11 cellular contexts compared by ENCODE assay signal in the genomic region with DNA sequence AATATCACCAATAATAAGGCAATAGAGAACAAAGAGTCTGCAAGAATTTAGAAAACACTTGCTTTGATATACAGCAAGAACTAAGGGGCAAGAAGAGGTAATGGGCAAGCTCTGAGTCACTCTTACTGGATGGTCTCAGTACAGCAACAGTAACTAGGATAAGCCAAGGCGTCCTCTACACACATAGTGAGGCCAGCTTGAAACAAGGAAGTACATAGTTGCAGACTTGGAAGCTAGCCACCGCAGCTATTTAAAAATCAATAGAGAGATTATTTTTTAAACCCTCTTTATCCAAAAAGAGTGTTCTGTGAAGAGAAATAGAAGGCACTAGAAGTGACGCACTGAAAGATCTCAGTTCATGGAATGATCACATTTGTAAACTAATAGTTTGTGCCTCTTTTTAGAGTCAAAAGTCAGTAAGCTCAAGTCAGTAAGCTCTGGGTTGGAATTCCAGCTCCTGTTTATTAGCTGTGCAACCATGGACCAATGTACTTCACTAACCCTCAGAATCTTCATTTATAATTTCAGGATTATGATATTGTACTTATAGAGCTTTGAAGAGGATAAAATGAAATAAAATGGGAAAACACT.
DNase-seq lines count a peak whose midpoint lies in the region; ATAC-seq and TF ChIP-seq lines count a peak whose summit lies in the region.
"Had no signal": no experiment of that assay in that cellular context is flagged by ENCODE, and none has a peak within 500 bp of the region (broad histone marks: within the 10 kb centered on the region; RNA-seq: fewer than 3 reads in every experiment).

No MANE protein-coding gene starts in this region.

- DNase-seq in EH (ENCODE audit: low read depth) (peak; percentile 36), NCI-H2107 treated with DMSO at 0.1 percent for 48 hours (lab: John Stamatoyannopoulos, UW; ENCODE audit: unreplicated experiment) (peak; percentile 89), coronary artery (ENCODE audit: low spot score) (no peak), HFFc6 (no peak)
- DNase-seq in natural killer cell treated with Interleukin-12 subunit alpha and Interleukin-12 subunit beta and Interleukin-15 and Interleukin-18, amount 100 ng/mL, for 72 hours (ENCODE audit: low spot score): no peak
- no peak for DNase-seq in stimulated activated naive CD4-positive, alpha-beta T cell treated with Interleukin-2 at 50 U/mL for 16 hours (lab: John Stamatoyannopoulos, UW)
- no peak for DNase-seq in stimulated activated CD4-positive, alpha-beta T cell treated with anti-CD3 and anti-CD28 coated beads, Interleukin-4, amount 100 ng/mL, for 24 hours
- DNase-seq: NCI-H1105; stimulated activated CD4-positive, alpha-beta T cell treated with anti-CD3 and anti-CD28 coated beads, Interleukin-15, amount 100 ng/mL, for 24 hours; T-helper 2 cell had no signal

- peak overlapping the region; percentile 29 for H3K4me3 ChIP-seq in coronary artery

- H3K27me3 Mint-ChIP-seq in natural killer cell treated with Interleukin-12 subunit alpha and Interleukin-12 subunit beta and Interleukin-15 and Interleukin-18, amount 100 ng/mL, for 72 hours: no peaks in the 10 kb centered on the region
- H3K27me3 Mint-ChIP-seq in HFFc6 (ENCODE audit: insufficient read depth): no peaks in the 10 kb centered on the region; the same call in 1 of the 2 replicates

- H3K36me3 Mint-ChIP-seq in natural killer cell treated with Interleukin-12 subunit alpha and Interleukin-12 subunit beta and Interleukin-15 and Interleukin-18, amount 100 ng/mL, for 72 hours: peaks cover 13% of the 10 kb centered on the region
- H3K36me3 Mint-ChIP-seq in HFFc6 (ENCODE audit: low read depth): peaks cover 15% of the 10 kb centered on the region

- no peak overlapping the region for H3K4me3 Mint-ChIP-seq in natural killer cell treated with Interleukin-12 subunit alpha and Interleukin-12 subunit beta and Interleukin-15 and Interleukin-18, amount 100 ng/mL, for 72 hours
- H3K4me3 Mint-ChIP-seq in HFFc6: no peak overlapping the region

- H3K9me3 Mint-ChIP-seq in natural killer cell treated with Interleukin-12 subunit alpha and Interleukin-12 subunit beta and Interleukin-15 and Interleukin-18, amount 100 ng/mL, for 72 hours: no peaks in the 10 kb centered on the region
- H3K9me3 Mint-ChIP-seq in HFFc6: no peaks in the 10 kb centered on the region

- peaks cover 38 to 68% of the 10 kb centered on the region in 2 donors for H3K4me1 Mint-ChIP-seq in natural killer cell treated with Interleukin-12 subunit alpha and Interleukin-12 subunit beta and Interleukin-15 and Interleukin-18, amount 100 ng/mL, for 72 hours (ENCODE audit: low read depth in 2 of 2)
- H3K4me1 Mint-ChIP-seq in HFFc6 (ENCODE audit: low read depth): peaks cover 43% of the 10 kb centered on the region

- peak overlapping the region; percentile 6 to 16 for H3K27ac ChIP-seq in coronary artery

- no peak for ATAC-seq in natural killer cell treated with Interleukin-12 subunit alpha and Interleukin-12 subunit beta and Interleukin-15 and Interleukin-18, amount 100 ng/mL, for 72 hours
- no peak for ATAC-seq in HG02973 (IDR thresholded peaks at IDR 0.05; ENCODE audit: unreplicated experiment)

- TF ChIP-seq CTCF in coronary artery (IDR thresholded peaks at IDR 0.05) (no peak), HFFc6 (IDR thresholded peaks at IDR 0.05) (no peak)

- peak overlapping the region; percentile 65 to 81 for H3K27ac Mint-ChIP-seq in natural killer cell treated with Interleukin-12 subunit alpha and Interleukin-12 subunit beta and Interleukin-15 and Interleukin-18, amount 100 ng/mL, for 72 hours
- H3K27ac Mint-ChIP-seq in HFFc6: no peak overlapping the region

Comparison
In these comparisons a context has a peak if more than half of its experiments do, and no peak if none do; other contexts are left out.
1. DNase-seq: peak in EH (single experiment) and NCI-H2107 treated with DMSO at 0.1 percent for 48 hours (single experiment); none in coronary artery (single experiment), natural killer cell treated with Interleukin-12 subunit alpha and Interleukin-12 subunit beta and Interleukin-15 and Interleukin-18, amount 100 ng/mL, for 72 hours (single experiment), stimulated activated naive CD4-positive, alpha-beta T cell treated with Interleukin-2 at 50 U/mL for 16 hours (single experiment), HFFc6 (single experiment) and stimulated activated CD4-positive, alpha-beta T cell treated with anti-CD3 and anti-CD28 coated beads, Interleukin-4, amount 100 ng/mL, for 24 hours (single experiment).